Comparison of ENCODE assay signal across 13 cellular contexts in the genomic region with DNA sequence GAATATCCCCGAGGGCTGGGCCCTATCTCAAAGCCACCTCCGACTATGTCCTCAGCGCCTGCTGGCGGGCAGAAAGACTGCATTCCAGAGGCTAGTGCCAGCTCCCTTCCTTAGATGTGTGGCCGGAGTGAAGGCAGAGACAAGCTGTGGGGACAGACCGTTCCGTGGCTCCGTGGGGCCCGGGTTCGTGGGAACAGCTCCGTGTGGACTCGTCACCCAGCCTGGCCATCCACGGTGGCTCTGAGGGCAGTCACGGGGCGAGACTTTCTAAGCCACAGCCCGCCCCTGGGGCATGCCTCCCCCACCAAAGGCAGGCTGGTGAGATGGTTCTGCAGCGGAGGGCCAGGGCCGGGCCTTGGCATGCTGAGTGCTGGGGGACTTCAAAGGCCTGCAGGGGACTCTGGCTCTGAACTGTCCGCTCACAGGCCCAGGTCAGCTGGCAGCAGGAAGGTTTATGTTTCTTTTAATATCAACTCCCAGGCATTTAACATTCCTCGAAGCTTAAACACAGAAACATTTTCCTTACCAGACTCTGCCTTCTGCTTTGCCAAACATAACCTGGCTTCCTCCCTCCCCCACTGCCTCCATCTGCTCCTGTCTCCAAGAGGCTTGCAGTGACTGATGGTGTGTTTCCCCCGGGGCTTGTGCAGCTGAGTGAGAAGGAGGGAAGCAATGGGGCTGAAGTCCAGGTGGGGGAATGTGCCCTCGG. TPM values are rescaled to one million over a fixed set of nuclear protein-coding genes. Genes with fewer than 3 reads are reported as not detected.
DNase-seq lines count a peak whose midpoint lies in the region; ATAC-seq lines count a peak whose summit lies in the region.
"Had no signal": no experiment of that assay in that cellular context is flagged by ENCODE, and none has a peak within 500 bp of the region (broad histone marks: within the 10 kb centered on the region; RNA-seq: fewer than 3 reads in every experiment).

No MANE protein-coding gene starts in this region.

- peak; percentile 82 for ATAC-seq in Right ventricle myocardium inferior

- peaks cover 0 to 37% of the 10 kb centered on the region in 2 donors for H3K4me1 ChIP-seq in muscle layer of duodenum (ENCODE audit: control insufficient read depth in 1 of 2, insufficient read depth in 2 of 2, low read length in 2 of 2)

- H3K27ac ChIP-seq in muscle layer of duodenum (ENCODE audit: low read length) = peak overlapping the region; percentile 39

- intact Hi-C loops in Right ventricle myocardium inferior (cut with DNase I) (loop anchor here (2.0 kb wide), 1 partner anchor 47 kb away; no protein-coding TSS in a partner anchor), cardiac septum (cut with DNase I) (loop anchor here (1.0 kb wide), 1 partner anchor 28 kb away; no protein-coding TSS in a partner anchor)

- H3K27me3 ChIP-seq in muscle layer of duodenum (ENCODE audit: low read depth, low read length) = no peaks in the 10 kb centered on the region

- no peaks in the 10 kb centered on the region for H3K9me3 ChIP-seq in muscle layer of duodenum (ENCODE audit: control insufficient read depth in 1 of 2, low read length in 2 of 2)

- DNase-seq in Right ventricle myocardium inferior (ENCODE audit: missing footprints) = peak; percentile 80
- DNase-seq in cardiac septum (ENCODE audit: low spot score) = no peak
- peak; percentile 43 for DNase-seq in fibroblast of peridontal ligament (ENCODE audit: extremely low read depth)
- DNase-seq in hypothalamus (lab: John Stamatoyannopoulos, UW) = no peak
- DNase-seq in NCI-H128 (lab: John Stamatoyannopoulos, UW; ENCODE audit: unreplicated experiment) = no peak
- DNase-seq in NCI-H1417 (lab: John Stamatoyannopoulos, UW) = no peak
- no peak for DNase-seq in KG1 (lab: John Stamatoyannopoulos, UW)
- DNase-seq: activated CD4-positive, alpha-beta T cell treated with anti-CD3 and anti-CD28 coated beads for 48 hours; activated gamma-delta T cell; effector CD8-positive, alpha-beta T cell; GF-D8; NCI-H526 treated with DMSO at 0.1 percent for 48 hours had no signal

- no peak overlapping the region for H3K4me3 ChIP-seq in muscle layer of duodenum (ENCODE audit: low read depth in 1 of 2, low read length in 2 of 2)

- peaks cover 7 to 12% of the 10 kb centered on the region in 2 donors for H3K36me3 ChIP-seq in muscle layer of duodenum (ENCODE audit: control insufficient read depth in 1 of 2, insufficient read depth in 2 of 2, low read length in 2 of 2)

RNA-seq across cellular contexts. Expression of gene TIMM22, which starts 50.4 kb away (rescaled TPM):
- total RNA-seq in Right ventricle myocardium inferior (17.3 TPM), cardiac septum (17.8 TPM)

Comparison
In these comparisons a context has a peak if more than half of its experiments do, and no peak if none do; other contexts are left out.
1. DNase-seq: peak in Right ventricle myocardium inferior (single experiment) and fibroblast of peridontal ligament (single experiment); none in cardiac septum (single experiment), hypothalamus (0 of 51), NCI-H128 (single experiment), NCI-H1417 (0 of 3) and KG1 (single experiment).